In genomic region chr22:47367993-47368945, GRCh38 we compare ENCODE assay signal across 13 cellular contexts.
"Had no signal": no experiment of that assay in that cellular context is flagged by ENCODE, and none has a peak within 500 bp of the region (broad histone marks: within the 10 kb centered on the region; RNA-seq: fewer than 3 reads in every experiment).

No MANE protein-coding gene starts in this region.

- H3K9me3 ChIP-seq: left lung, ovary, SK-N-SH, upper lobe of right lung had no signal

- H3K27ac ChIP-seq: left lung, ovary, skin epidermis, upper lobe of right lung had no signal

- ATAC-seq: left lung, upper lobe of right lung had no signal

- H3K4me1 ChIP-seq: left lung, upper lobe of right lung had no signal

- H3K36me3 Mint-ChIP-seq: memory B cell had no signal

- H3K9ac ChIP-seq: SK-N-SH had no signal

- H3K27ac Mint-ChIP-seq: activated B cell treated with CpG ODN at 0.5 μM for 24 hours; activated naive CD4-positive, alpha-beta T cell treated with anti-CD3 and anti-CD28 coated beads for 36 hours; activated T-helper 1 cell treated with anti-CD3 and anti-CD28 coated beads, Interleukin-12 subunit alpha, Interleukin-12 subunit beta, Interleukin-2, Interleukin-4 antibody, amounts not matched to agents 30 ng/mL and 10 ng/mL and 1 ng/mL, durations not matched to agents 14 hours and 24 hours and 36 hours; memory B cell; T-helper 1 cell treated with Interleukin-12 subunit alpha and Interleukin-12 subunit beta and Interleukin-4 antibody, amounts not matched to agents 30 μg/mL and 1 μg/mL, for 36 hours had no signal

- H3K4me1 Mint-ChIP-seq: activated B cell treated with CpG ODN at 0.5 μM for 24 hours, memory B cell had no signal

- H3K27me3 ChIP-seq: left lung, ovary had no signal

- H3K4me3 Mint-ChIP-seq: activated B cell treated with CpG ODN at 0.5 μM for 24 hours; activated naive CD4-positive, alpha-beta T cell treated with anti-CD3 and anti-CD28 coated beads for 36 hours; activated T-helper 1 cell treated with anti-CD3 and anti-CD28 coated beads, Interleukin-12 subunit alpha, Interleukin-12 subunit beta, Interleukin-2, Interleukin-4 antibody, amounts not matched to agents 30 ng/mL and 10 ng/mL and 1 ng/mL, durations not matched to agents 14 hours and 24 hours and 36 hours; memory B cell; T-helper 1 cell treated with Interleukin-12 subunit alpha and Interleukin-12 subunit beta and Interleukin-4 antibody, amounts not matched to agents 30 μg/mL and 1 μg/mL, for 36 hours had no signal

- DNase-seq: activated B cell treated with CpG ODN at 0.5 μM for 24 hours; activated CD4-positive, alpha-beta T cell treated with anti-CD3 and anti-CD28 coated beads, Interleukin-2, amount 50 U/mL, for 1 hour; activated naive CD4-positive, alpha-beta T cell treated with anti-CD3 and anti-CD28 coated beads for 36 hours; effector CD8-positive, alpha-beta T cell; islet precursor cell; SK-N-SH; upper lobe of right lung had no signal

- H3K4me3 ChIP-seq: left lung, ovary, skin epidermis, upper lobe of right lung had no signal

- H3K4me2 ChIP-seq: SK-N-SH had no signal

- H3K36me3 ChIP-seq: left lung, ovary, upper lobe of right lung had no signal
